Comparison of ENCODE assay signal across 24 cellular contexts in the genomic region with DNA sequence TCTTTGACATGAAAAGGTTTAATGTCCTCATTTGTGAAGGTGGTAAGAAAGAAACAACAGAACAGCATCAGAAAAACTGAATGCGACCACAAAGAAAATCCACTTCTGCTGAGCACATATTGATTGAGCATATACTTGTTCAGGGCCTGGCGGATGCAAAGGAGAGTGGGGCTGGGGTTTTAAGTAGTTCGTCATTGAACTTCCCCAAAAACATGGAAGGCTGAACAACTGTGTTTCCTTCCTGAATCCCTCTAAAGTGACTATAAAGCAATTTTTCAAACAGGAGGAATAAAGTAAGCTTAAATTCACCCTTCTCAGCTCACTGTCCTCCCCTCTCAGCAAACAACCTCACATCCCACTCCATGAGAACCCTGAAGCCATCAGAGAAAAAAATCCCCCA.
"Had no signal": no experiment of that assay in that cellular context is flagged by ENCODE, and none has a peak within 500 bp of the region (broad histone marks: within the 10 kb centered on the region; RNA-seq: fewer than 3 reads in every experiment).

No MANE protein-coding gene starts in this region.

- H3K4me2 ChIP-seq: hepatocyte had no signal

- H3K9me3 ChIP-seq: gastrocnemius medialis, ovary, psoas muscle, sigmoid colon, thyroid gland had no signal

- H3K79me2 ChIP-seq: hepatocyte had no signal

- H3K9me3 Mint-ChIP-seq: stimulated activated effector memory CD8-positive, alpha-beta T cell treated with anti-CD3 and anti-CD28 coated beads, Interleukin-12 subunit alpha, Interleukin-12 subunit beta, amount 100 ng/mL, for 72 hours had no signal

- H3K4me1 ChIP-seq: gastrocnemius medialis, heart left ventricle, left lung, lower lobe of right lung, psoas muscle, sigmoid colon, stomach, thyroid gland, vagina had no signal

- DNase-seq: cortex of kidney; dorsolateral prefrontal cortex; effector CD4-positive, alpha-beta T cell; foreskin fibroblast; gastrocnemius medialis; kidney; left lung; lower lobe of right lung; natural killer cell; occipital lobe; ovary; posterior cingulate gyrus; psoas muscle; sigmoid colon; stimulated activated CD4-positive, alpha-beta T cell treated with anti-CD3 and anti-CD28 coated beads, Interleukin-2, amount 100 ng/mL, for 24 hours; stimulated activated CD4-positive, alpha-beta T cell treated with anti-CD3 and anti-CD28 coated beads, Interleukin-4, amount 100 ng/mL, for 24 hours; stimulated activated naive CD4-positive, alpha-beta T cell treated with Interleukin-2 at 50 U/mL for 16 hours; stomach; thyroid gland; trophoblast cell had no signal

- H3K27me3 ChIP-seq: dorsolateral prefrontal cortex, gastrocnemius medialis, heart left ventricle, left lung, ovary, sigmoid colon, stomach, thyroid gland, vagina had no signal

- ATAC-seq: gastrocnemius medialis; left lung; lower lobe of right lung; natural killer cell; psoas muscle; stimulated activated effector memory CD8-positive, alpha-beta T cell treated with anti-CD3 and anti-CD28 coated beads, Interleukin-12 subunit alpha, Interleukin-12 subunit beta, amount 100 ng/mL, for 72 hours had no signal

- H3K4me1 Mint-ChIP-seq: natural killer cell; stimulated activated effector memory CD8-positive, alpha-beta T cell treated with anti-CD3 and anti-CD28 coated beads, Interleukin-12 subunit alpha, Interleukin-12 subunit beta, amount 100 ng/mL, for 72 hours had no signal

- H2AFZ ChIP-seq: hepatocyte had no signal

- H3K36me3 Mint-ChIP-seq: natural killer cell; stimulated activated effector memory CD8-positive, alpha-beta T cell treated with anti-CD3 and anti-CD28 coated beads, Interleukin-12 subunit alpha, Interleukin-12 subunit beta, amount 100 ng/mL, for 72 hours had no signal

- H3K4me3 Mint-ChIP-seq: natural killer cell; stimulated activated effector memory CD8-positive, alpha-beta T cell treated with anti-CD3 and anti-CD28 coated beads, Interleukin-12 subunit alpha, Interleukin-12 subunit beta, amount 100 ng/mL, for 72 hours had no signal

- H3K27ac ChIP-seq: dorsolateral prefrontal cortex, gastrocnemius medialis, hepatocyte, left lung, lower lobe of right lung, ovary, psoas muscle, sigmoid colon, stomach, thyroid gland, vagina had no signal

- H3K27ac Mint-ChIP-seq: natural killer cell; stimulated activated effector memory CD8-positive, alpha-beta T cell treated with anti-CD3 and anti-CD28 coated beads, Interleukin-12 subunit alpha, Interleukin-12 subunit beta, amount 100 ng/mL, for 72 hours had no signal
